ENCODE assay signal across 1 cellular context in the genomic region with DNA sequence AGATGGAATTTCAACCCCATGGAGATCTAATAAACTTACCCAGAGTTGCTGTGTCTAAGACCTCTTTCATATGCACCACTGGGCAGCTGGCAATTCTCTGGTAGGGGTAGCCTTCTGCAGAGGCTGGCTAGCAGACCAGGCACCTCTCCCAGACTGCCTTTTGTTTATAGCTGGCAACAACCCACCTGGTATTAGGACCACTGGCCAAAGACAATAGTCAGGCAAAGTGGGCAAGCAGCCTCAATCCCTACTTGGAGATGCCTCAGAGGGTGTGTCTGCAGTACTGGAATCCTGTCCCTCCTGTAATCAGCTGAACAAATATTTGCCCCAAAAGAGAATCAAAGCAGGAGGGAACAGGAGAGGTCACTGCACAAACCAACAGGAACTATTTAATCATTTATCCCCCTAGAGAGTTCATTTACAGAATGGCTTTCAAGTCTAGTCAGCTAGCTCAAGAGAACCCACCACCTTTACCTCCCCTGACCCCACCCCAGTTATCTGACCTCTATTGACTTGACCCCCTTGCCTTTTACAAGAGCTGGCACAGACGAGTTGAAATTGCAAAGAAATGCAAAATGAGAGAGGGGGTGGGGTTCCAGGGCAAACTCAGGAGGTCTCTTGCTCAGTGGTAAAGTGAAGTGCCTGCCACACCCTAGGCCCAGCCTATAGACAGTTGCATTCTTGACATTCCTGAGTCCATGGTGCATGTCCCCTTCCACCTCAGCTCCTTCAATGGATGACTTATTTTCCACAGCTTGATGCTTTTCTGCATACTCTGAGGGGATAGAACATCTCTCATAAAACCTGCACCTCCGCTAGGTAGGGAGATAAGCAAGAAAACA.
TF ChIP-seq lines count a peak whose summit lies in the region.

No MANE protein-coding gene starts in this region.

TF ChIP-seq in Ishikawa, 13 proteins besides CTCF, POLR2A, EP300 and RAD21 (continued from another document):
- TF ChIP-seq REST (IDR thresholded peaks at IDR 0.05; ENCODE audit: low read depth) (no peak), TAF1 (IDR thresholded peaks at IDR 0.05; ENCODE audit: low read depth) (no peak), USF1 (IDR thresholded peaks at IDR 0.05) (no peak), FOXM1 (IDR thresholded peaks at IDR 0.05; ENCODE audit: borderline replicate concordance, low read depth) (peak; percentile 96)
